Comparison of ENCODE assay signal across 8 cellular contexts in genomic region chr6:41577865-41578713, GRCh38. TPM values are rescaled to one million over a fixed set of nuclear protein-coding genes. Genes with fewer than 3 reads are reported as not detected.
DNase-seq lines count a peak whose midpoint lies in the region; ATAC-seq and TF ChIP-seq lines count a peak whose summit lies in the region.

No MANE protein-coding gene starts in this region.

- H4K20me1 ChIP-seq in DND-41 (ENCODE audit: insufficient read depth, low read length) = peaks cover 18% of the 10 kb centered on the region

- no peak overlapping the region for H3K9ac ChIP-seq in DND-41 (ENCODE audit: low read depth, low read length)

- H3K4me3 ChIP-seq in DND-41 (ENCODE audit: low read depth in 1 of 2, low read length in 2 of 2) = no peak overlapping the region
- no peak overlapping the region for H3K4me3 ChIP-seq in lung

- H3K4me1 ChIP-seq in DND-41 (ENCODE audit: insufficient read depth, low read length) (peaks cover 5% of the 10 kb centered on the region; the same call in 1 of the 2 replicates), lung (ENCODE audit: control insufficient read depth in 2 of 2, insufficient read depth in 2 of 2, low read length in 2 of 2) (peaks cover 0 to 13% of the 10 kb centered on the region in 2 donors)

- no peak overlapping the region for H3K4me2 ChIP-seq in DND-41 (ENCODE audit: insufficient read depth, low read length)

- H3K9me3 ChIP-seq in DND-41 (ENCODE audit: insufficient read depth, low read length, severe bottlenecking) = no peaks in the 10 kb centered on the region
- no peaks in the 10 kb centered on the region for H3K9me3 ChIP-seq in lung (ENCODE audit: control insufficient read depth in 2 of 2, insufficient read depth in 1 of 2, low read length in 1 of 2)

- peaks cover 70% of the 10 kb centered on the region for H3K36me3 ChIP-seq in DND-41 (ENCODE audit: insufficient read depth, low read length)
- peaks cover 0 to 9% of the 10 kb centered on the region in 2 donors for H3K36me3 ChIP-seq in lung (ENCODE audit: control insufficient read depth in 2 of 2, insufficient read depth in 2 of 2, low read length in 2 of 2)

- H2AFZ ChIP-seq in DND-41 (ENCODE audit: low read depth, low read length) = no peak overlapping the region

- WGBS in lung, 2 donors = 36 to 46% methylated on average over 9 of the region's 9 CpGs

- H3K27ac ChIP-seq in DND-41 (ENCODE audit: low read length) (peak overlapping the region; percentile 22), lung (ENCODE audit: low read depth in 1 of 2, low read length in 1 of 2) (peak overlapping the region in 1 of 2 donors; percentile 2)

- TF ChIP-seq CTCF in DND-41 (IDR thresholded peaks at IDR 0.05; ENCODE audit: borderline replicate concordance, extremely low read depth, low read length, poor library complexity, severe bottlenecking) (no peak), lung (IDR thresholded peaks at IDR 0.05; ENCODE audit: control extremely low read depth, extremely low read depth) (no peak)

- no peaks in the 10 kb centered on the region for H3K27me3 ChIP-seq in DND-41 (ENCODE audit: insufficient read depth, low read length, poor library complexity)
- no peaks in the 10 kb centered on the region for H3K27me3 ChIP-seq in lung (ENCODE audit: control insufficient read depth, insufficient read depth)

- peak; percentile 17; the same call in 1 of the 3 replicates for ATAC-seq in DND-41 (ENCODE audit: insufficient read depth, low read depth)
- ATAC-seq in lung (ENCODE audit: insufficient read depth, low FRiP score) = peak; percentile 43
- ATAC-seq in GM18861 (IDR thresholded peaks at IDR 0.05; ENCODE audit: unreplicated experiment) = no peak
- no peak for ATAC-seq in GM19328 (IDR thresholded peaks at IDR 0.05; ENCODE audit: unreplicated experiment)
- no peak for ATAC-seq in HG02763 (IDR thresholded peaks at IDR 0.05; ENCODE audit: unreplicated experiment)

- in situ Hi-C loops in T47D (cut with HindIII; ENCODE audit: low pct_unique_long_range_greater_than_20kb, low sequenced_read_pairs) = no loop called here

- peaks cover 5% of the 10 kb centered on the region; the same call in 1 of the 2 replicates for H3K79me2 ChIP-seq in DND-41 (ENCODE audit: insufficient read depth, low read length)

- DNase-seq in DND-41 (no peak), NCI-H2107 (lab: John Stamatoyannopoulos, UW) (peak; percentile 63), T47D (ENCODE audit: low read depth in 1 of 2, low spot score in 1 of 2) (peak; percentile 50 to 63), lung (ENCODE audit: low spot score) (peak; percentile 51), mesenteric fat pad (ENCODE audit: low spot score) (no peak)

RNA-seq across cellular contexts. Expression of gene FOXP4, which starts 31.9 kb away (rescaled TPM):
- total RNA-seq in lung = 10 to 100 TPM; 22.6 to 35.0 TPM
- polyA plus RNA-seq in lung = 10 to 100 TPM; 12.8 to 21.7 TPM
- total RNA-seq in mesenteric fat pad = 21.4 TPM

Comparison
In these comparisons a context has a peak if more than half of its experiments do, and no peak if none do; other contexts are left out.
1. ATAC-seq: peak in DND-41 (single experiment) and lung (single experiment); none in GM18861 (single experiment), GM19328 (single experiment) and HG02763 (single experiment).
2. DNase-seq: peak in NCI-H2107 (single experiment), T47D (2 of 2) and lung (single experiment); none in DND-41 (single experiment) and mesenteric fat pad (single experiment).